In genomic region chr2:97868986-97869721, GRCh38 we compare ENCODE assay signal across 9 cellular contexts.
A peak's percentile ranks its signal among the peaks of the same experiment; 100 is the strongest.
DNase-seq lines count a peak whose midpoint lies in the region; ATAC-seq and TF ChIP-seq lines count a peak whose summit lies in the region.
"Had no signal": no experiment of that assay in that cellular context is flagged by ENCODE, and none has a peak within 500 bp of the region (broad histone marks: within the 10 kb centered on the region; RNA-seq: fewer than 3 reads in every experiment).

No MANE protein-coding gene starts in this region.

- CTCF ChIA-PET in CD4-positive, alpha-beta memory T cell (lab: Charles Lee; ENCODE audit: partially characterized antibody), result no interaction called here

- H3K36me3 Mint-ChIP-seq in nephron (ENCODE audit: low read depth), result peaks cover 58% of the 10 kb centered on the region
- peaks cover 6 to 22% of the 10 kb centered on the region in 2 donors for H3K36me3 Mint-ChIP-seq in CD4-positive, alpha-beta memory T cell

- no peak for TF ChIP-seq POLR2A in NB4 (IDR thresholded peaks at IDR 0.05; ENCODE audit: extremely low read depth, insufficient read length)

- POLR2A ChIA-PET in CD4-positive, alpha-beta memory T cell (lab: Charles Lee; ENCODE audit: partially characterized antibody), result no interaction called here

- DNase-seq in NB4 (ENCODE audit: low read depth), result peak; percentile 51
- DNase-seq in GM10266 (ENCODE audit: extremely low spot score), result no peak
- DNase-seq in NCI-H146 treated with DMSO at 0.1 percent for 48 hours (lab: John Stamatoyannopoulos, UW; ENCODE audit: unreplicated experiment), result no peak
- no peak for DNase-seq in CD4-positive, alpha-beta memory T cell
- DNase-seq in NCI-H1436 (lab: John Stamatoyannopoulos, UW), result no peak
- DNase-seq: NCI-H748 treated with DMSO at 0.1 percent for 48 hours had no signal

- peaks cover 33% of the 10 kb centered on the region for H3K4me1 ChIP-seq in BLaER1
- H3K4me1 ChIP-seq in CD4-positive, alpha-beta memory T cell (ENCODE audit: insufficient read depth, low read length), result peaks cover 25% of the 10 kb centered on the region

- peak overlapping the region; percentile 40; the same call in 1 of the 2 replicates for H3K27ac ChIP-seq in BLaER1
- no peak overlapping the region for H3K27ac ChIP-seq in CD4-positive, alpha-beta memory T cell (ENCODE audit: low read depth, low read length)

- TF ChIP-seq CTCF in NB4 (IDR thresholded peaks at IDR 0.05; ENCODE audit: low read depth, low read length) (no peak), nephron (IDR thresholded peaks at IDR 0.05; ENCODE audit: unreplicated experiment in 3 of 3) (no peak), GM10266 (IDR thresholded peaks at IDR 0.05; ENCODE audit: control insufficient read depth, insufficient read depth, low read depth, missing control alignments) (no peak)

- peaks cover 24% of the 10 kb centered on the region for H3K4me1 Mint-ChIP-seq in nephron
- H3K4me1 Mint-ChIP-seq in CD4-positive, alpha-beta memory T cell, result peaks cover 32 to 60% (median 33%) of the 10 kb centered on the region in 4 donors

- intact Hi-C loops in CD4-positive, alpha-beta memory T cell (cut with micrococcal nuclease), result no loop called here

- no peak overlapping the region for H3K9ac ChIP-seq in BLaER1

- peak overlapping the region; percentile 80 for H3K4me2 ChIP-seq in BLaER1

- no peaks in the 10 kb centered on the region for H3K27me3 Mint-ChIP-seq in nephron (ENCODE audit: low read depth)
- H3K27me3 Mint-ChIP-seq in CD4-positive, alpha-beta memory T cell, result no peaks in the 10 kb centered on the region

- H4K20me1 ChIP-seq in BLaER1, result peaks cover 27% of the 10 kb centered on the region

- peaks cover 38% of the 10 kb centered on the region for H3K36me3 ChIP-seq in BLaER1
- H3K36me3 ChIP-seq in CD4-positive, alpha-beta memory T cell (ENCODE audit: insufficient read depth, low read length), result no peaks in the 10 kb centered on the region

- H3K4me3 ChIP-seq in BLaER1, result no peak overlapping the region
- no peak overlapping the region for H3K4me3 ChIP-seq in NB4 (ENCODE audit: low read depth, low read length)
- H3K4me3 ChIP-seq in CD4-positive, alpha-beta memory T cell (ENCODE audit: low read length in 2 of 2), result no peak overlapping the region

- ATAC-seq in esophagus mucosa, result peak; percentile 89

- H3K27ac Mint-ChIP-seq in nephron, result peak overlapping the region; percentile 16 to 34 (median 21)
- H3K27ac Mint-ChIP-seq in CD4-positive, alpha-beta memory T cell, result peak overlapping the region in 2 of 7 donors; percentile 9 to 34

- no peaks in the 10 kb centered on the region for H3K27me3 ChIP-seq in BLaER1
- H3K27me3 ChIP-seq in CD4-positive, alpha-beta memory T cell (ENCODE audit: insufficient read depth, low read length), result no peaks in the 10 kb centered on the region

- H3K9me3 Mint-ChIP-seq in nephron, result peaks cover 31% of the 10 kb centered on the region
- peaks cover 0 to 5% (median 2%) of the 10 kb centered on the region in 8 donors for H3K9me3 Mint-ChIP-seq in CD4-positive, alpha-beta memory T cell

- H3K4me3 Mint-ChIP-seq in nephron, result no peak overlapping the region
- no peak overlapping the region for H3K4me3 Mint-ChIP-seq in CD4-positive, alpha-beta memory T cell

- H3K9me3 ChIP-seq in BLaER1, result peaks cover 40% of the 10 kb centered on the region
- no peaks in the 10 kb centered on the region for H3K9me3 ChIP-seq in CD4-positive, alpha-beta memory T cell (ENCODE audit: control insufficient read depth in 1 of 2, low read length in 2 of 2)
